In the genomic region with DNA sequence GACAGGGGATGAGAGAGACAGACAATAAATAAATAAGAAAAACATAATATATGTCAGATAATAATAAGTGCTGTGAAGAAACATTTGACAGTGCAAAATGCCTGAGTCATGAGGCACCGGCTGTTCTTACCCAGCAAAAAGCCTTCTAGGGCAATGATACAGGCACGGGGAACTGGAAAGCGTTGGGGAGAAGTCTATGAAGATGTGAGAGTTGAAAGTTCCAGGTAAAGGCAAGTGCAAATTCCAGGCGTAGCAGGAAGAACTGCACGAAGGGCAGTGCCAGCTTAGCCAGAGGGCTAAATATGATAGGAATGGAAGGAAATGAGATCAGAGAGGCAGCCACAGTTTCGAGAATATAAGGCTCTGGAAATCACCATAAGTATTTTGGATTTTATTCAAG, we compare ENCODE assay signal across 28 cellular contexts.
DNase-seq lines count a peak whose midpoint lies in the region; ATAC-seq and TF ChIP-seq lines count a peak whose summit lies in the region.
"Had no signal": no experiment of that assay in that cellular context is flagged by ENCODE, and none has a peak within 500 bp of the region (broad histone marks: within the 10 kb centered on the region; RNA-seq: fewer than 3 reads in every experiment).

No MANE protein-coding gene starts in this region.

- H3K79me2 ChIP-seq in parathyroid adenoma = peaks cover 7% of the 10 kb centered on the region

- TF ChIP-seq CTCF in parathyroid adenoma (IDR thresholded peaks at IDR 0.05) = no peak

- H3K9me3 ChIP-seq in parathyroid adenoma (ENCODE audit: control insufficient read depth, low read length) = no peaks in the 10 kb centered on the region
- H3K9me3 ChIP-seq: BLaER1 treated with 17β-estradiol and CSF1 and Interleukin-3, amounts not matched to agents 10 nM and 100 nM; upper lobe of right lung had no signal

- peaks cover 13% of the 10 kb centered on the region for H3K4me1 ChIP-seq in parathyroid adenoma
- H3K4me1 ChIP-seq: upper lobe of right lung had no signal

- H3K4me1 Mint-ChIP-seq in central memory CD8-positive, alpha-beta T cell = no peaks in the 10 kb centered on the region
- H3K4me1 Mint-ChIP-seq: activated naive CD8-positive, alpha-beta T cell treated with anti-CD3 and anti-CD28 coated beads for 36 hours; activated T-helper 17 cell treated with anti-CD3 and anti-CD28 coated beads, Interleukin-2, amount 50 U/mL, for 72 hours; nephron progenitor cell had no signal

- H3K4me3 Mint-ChIP-seq in central memory CD8-positive, alpha-beta T cell = no peak overlapping the region
- H3K4me3 Mint-ChIP-seq: activated naive CD8-positive, alpha-beta T cell treated with anti-CD3 and anti-CD28 coated beads for 36 hours; activated T-helper 17 cell treated with anti-CD3 and anti-CD28 coated beads, Interleukin-2, amount 50 U/mL, for 72 hours; HFFc6; nephron progenitor cell had no signal

- peaks cover 19% of the 10 kb centered on the region for H3K27me3 Mint-ChIP-seq in central memory CD8-positive, alpha-beta T cell

- no peak overlapping the region for H3K9ac ChIP-seq in parathyroid adenoma
- H3K9ac ChIP-seq: BLaER1 treated with 17β-estradiol and CSF1 and Interleukin-3, amounts not matched to agents 10 nM and 100 nM had no signal

- H2AFZ ChIP-seq in parathyroid adenoma = peak overlapping the region; percentile 65

- no peaks in the 10 kb centered on the region for H3K27me3 ChIP-seq in parathyroid adenoma (ENCODE audit: control insufficient read depth, insufficient read depth, low read length)
- H3K27me3 ChIP-seq: BLaER1 treated with 17β-estradiol and CSF1 and Interleukin-3, amounts not matched to agents 10 nM and 100 nM; upper lobe of right lung had no signal

- no peaks in the 10 kb centered on the region for H3K36me3 ChIP-seq in parathyroid adenoma (ENCODE audit: control insufficient read depth, insufficient read depth, low read length)
- H3K36me3 ChIP-seq: BLaER1 treated with 17β-estradiol and CSF1 and Interleukin-3, amounts not matched to agents 10 nM and 100 nM; upper lobe of right lung had no signal

- H3K27ac Mint-ChIP-seq in central memory CD8-positive, alpha-beta T cell (ENCODE audit: low read depth) = peak overlapping the region; percentile 32
- H3K27ac Mint-ChIP-seq: activated naive CD8-positive, alpha-beta T cell treated with anti-CD3 and anti-CD28 coated beads for 36 hours; activated T-helper 17 cell treated with anti-CD3 and anti-CD28 coated beads, Interleukin-2, amount 50 U/mL, for 72 hours; HFFc6; nephron progenitor cell had no signal

- H3K36me3 Mint-ChIP-seq in central memory CD8-positive, alpha-beta T cell (ENCODE audit: insufficient read depth) = no peaks in the 10 kb centered on the region
- H3K36me3 Mint-ChIP-seq: activated naive CD8-positive, alpha-beta T cell treated with anti-CD3 and anti-CD28 coated beads for 36 hours had no signal

- peak; percentile 39; the same call in 1 of the 3 replicates for ATAC-seq in SK-N-SH treated with all-trans-retinoic acid at 6 μM for 48 hours
- ATAC-seq in central memory CD8-positive, alpha-beta T cell (replicated peaks; ENCODE audit: extremely low read depth, poor library complexity, severe bottlenecking) = no peak
- ATAC-seq: activated T-helper 17 cell treated with anti-CD3 and anti-CD28 coated beads, Interleukin-2, amount 50 U/mL, for 72 hours; stimulated activated naive CD8-positive, alpha-beta T cell treated with anti-CD3 and anti-CD28 coated beads, Interleukin-15, Interleukin-2, amounts not matched to agents 100 U/mL and 50 U/mL, for 24 hours; upper lobe of right lung had no signal

- intact Hi-C loops in head of caudate nucleus (cut with DNase I) = no loop called here

- H3K27ac ChIP-seq in parathyroid adenoma = peak overlapping the region; percentile 30
- H3K27ac ChIP-seq: BLaER1 treated with 17β-estradiol and CSF1 and Interleukin-3, amounts not matched to agents 10 nM and 100 nM; upper lobe of right lung had no signal

- peak; percentile 22 for DNase-seq in HPDE6-E6E7 (ENCODE audit: extremely low spot score)
- no peak for DNase-seq in central memory CD8-positive, alpha-beta T cell (ENCODE audit: low spot score in 2 of 2)
- no peak for DNase-seq in activated effector memory CD4-positive, alpha-beta T cell treated with anti-CD3 and anti-CD28 coated beads, Interleukin-2, amount 50 U/mL, for 16 hours
- DNase-seq in activated effector memory CD4-positive, alpha-beta T cell treated with Interleukin-2 at 50 U/mL for 16 hours = no peak
- no peak for DNase-seq in NCI-H748 (lab: John Stamatoyannopoulos, UW; ENCODE audit: unreplicated experiment)
- DNase-seq in head of caudate nucleus = no peak
- DNase-seq: activated CD4-positive, alpha-beta T cell treated with anti-CD3 and anti-CD28 coated beads for 48 hours; activated naive CD8-positive, alpha-beta T cell treated with anti-CD3 and anti-CD28 coated beads for 36 hours; cerebellar nuclear complex; GOT3; HFFc6; hypothalamus; NCI-H1105 treated with DMSO at 0.1 percent for 48 hours; NCI-H2029; NCI-H2227 treated with DMSO at 0.1 percent for 48 hours; NCI-H526 treated with DMSO at 0.1 percent for 48 hours; nephron progenitor cell; SIG-M5; stimulated activated CD4-positive, alpha-beta T cell treated with anti-CD3 and anti-CD28 coated beads, Interleukin-2, amount 100 ng/mL, for 24 hours; stimulated activated naive CD8-positive, alpha-beta T cell treated with anti-CD3 and anti-CD28 coated beads, Interleukin-15, Interleukin-2, amounts not matched to agents 100 U/mL and 50 U/mL, for 24 hours; SW 1271; T-helper 9 cell; upper lobe of right lung had no signal

- no peaks in the 10 kb centered on the region for H3K9me3 Mint-ChIP-seq in central memory CD8-positive, alpha-beta T cell
- H3K9me3 Mint-ChIP-seq: activated naive CD8-positive, alpha-beta T cell treated with anti-CD3 and anti-CD28 coated beads for 36 hours; activated T-helper 17 cell treated with anti-CD3 and anti-CD28 coated beads, Interleukin-2, amount 50 U/mL, for 72 hours; HFFc6; nephron progenitor cell had no signal

- H3K4me3 ChIP-seq in parathyroid adenoma (ENCODE audit: low read depth, low read length) = no peak overlapping the region
- H3K4me3 ChIP-seq: BLaER1 treated with 17β-estradiol and CSF1 and Interleukin-3, amounts not matched to agents 10 nM and 100 nM; smooth muscle cell; upper lobe of right lung had no signal

- no peak overlapping the region for H3K4me2 ChIP-seq in parathyroid adenoma (ENCODE audit: low read length)
- H3K4me2 ChIP-seq: smooth muscle cell had no signal

TF ChIP-seq in SK-N-SH treated with all-trans-retinoic acid at 6 μM for 48 hours, 23 proteins besides CTCF, POLR2A, EP300 and RAD21 (continues in another document):
- TF ChIP-seq ZC3H10 (CRISPR knock-in tag; IDR thresholded peaks at IDR 0.05) = no peak
- TF ChIP-seq OSR1 (CRISPR knock-in tag; IDR thresholded peaks at IDR 0.05) = no peak
- no peak for TF ChIP-seq GLIS3 (CRISPR knock-in tag; IDR thresholded peaks at IDR 0.05)
- no peak for TF ChIP-seq SNAI2 (CRISPR knock-in tag; IDR thresholded peaks at IDR 0.05)
- TF ChIP-seq, protein P1, sequence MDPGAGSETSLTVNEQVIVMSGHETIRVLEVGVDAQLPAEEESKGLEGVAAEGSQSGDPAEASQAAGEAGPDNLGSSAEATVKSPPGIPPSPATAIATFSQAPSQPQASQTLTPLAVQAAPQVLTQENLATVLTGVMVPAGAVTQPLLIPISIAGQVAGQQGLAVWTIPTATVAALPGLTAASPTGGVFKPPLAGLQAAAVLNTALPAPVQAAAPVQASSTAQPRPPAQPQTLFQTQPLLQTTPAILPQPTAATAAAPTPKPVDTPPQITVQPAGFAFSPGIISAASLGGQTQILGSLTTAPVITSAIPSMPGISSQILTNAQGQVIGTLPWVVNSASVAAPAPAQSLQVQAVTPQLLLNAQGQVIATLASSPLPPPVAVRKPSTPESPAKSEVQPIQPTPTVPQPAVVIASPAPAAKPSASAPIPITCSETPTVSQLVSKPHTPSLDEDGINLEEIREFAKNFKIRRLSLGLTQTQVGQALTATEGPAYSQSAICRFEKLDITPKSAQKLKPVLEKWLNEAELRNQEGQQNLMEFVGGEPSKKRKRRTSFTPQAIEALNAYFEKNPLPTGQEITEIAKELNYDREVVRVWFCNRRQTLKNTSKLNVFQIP (CRISPR knock-in tag; IDR thresholded peaks at IDR 0.05; ENCODE audit: borderline replicate concordance, low read depth) = no peak
- no peak for TF ChIP-seq TOX (CRISPR knock-in tag; IDR thresholded peaks at IDR 0.05; ENCODE audit: borderline replicate concordance)
- TF ChIP-seq, protein P2, sequence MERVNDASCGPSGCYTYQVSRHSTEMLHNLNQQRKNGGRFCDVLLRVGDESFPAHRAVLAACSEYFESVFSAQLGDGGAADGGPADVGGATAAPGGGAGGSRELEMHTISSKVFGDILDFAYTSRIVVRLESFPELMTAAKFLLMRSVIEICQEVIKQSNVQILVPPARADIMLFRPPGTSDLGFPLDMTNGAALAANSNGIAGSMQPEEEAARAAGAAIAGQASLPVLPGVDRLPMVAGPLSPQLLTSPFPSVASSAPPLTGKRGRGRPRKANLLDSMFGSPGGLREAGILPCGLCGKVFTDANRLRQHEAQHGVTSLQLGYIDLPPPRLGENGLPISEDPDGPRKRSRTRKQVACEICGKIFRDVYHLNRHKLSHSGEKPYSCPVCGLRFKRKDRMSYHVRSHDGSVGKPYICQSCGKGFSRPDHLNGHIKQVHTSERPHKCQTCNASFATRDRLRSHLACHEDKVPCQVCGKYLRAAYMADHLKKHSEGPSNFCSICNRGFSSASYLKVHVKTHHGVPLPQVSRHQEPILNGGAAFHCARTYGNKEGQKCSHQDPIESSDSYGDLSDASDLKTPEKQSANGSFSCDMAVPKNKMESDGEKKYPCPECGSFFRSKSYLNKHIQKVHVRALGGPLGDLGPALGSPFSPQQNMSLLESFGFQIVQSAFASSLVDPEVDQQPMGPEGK (CRISPR knock-in tag; IDR thresholded peaks at IDR 0.05; ENCODE audit: borderline replicate concordance) = no peak
- TF ChIP-seq, protein P3, sequence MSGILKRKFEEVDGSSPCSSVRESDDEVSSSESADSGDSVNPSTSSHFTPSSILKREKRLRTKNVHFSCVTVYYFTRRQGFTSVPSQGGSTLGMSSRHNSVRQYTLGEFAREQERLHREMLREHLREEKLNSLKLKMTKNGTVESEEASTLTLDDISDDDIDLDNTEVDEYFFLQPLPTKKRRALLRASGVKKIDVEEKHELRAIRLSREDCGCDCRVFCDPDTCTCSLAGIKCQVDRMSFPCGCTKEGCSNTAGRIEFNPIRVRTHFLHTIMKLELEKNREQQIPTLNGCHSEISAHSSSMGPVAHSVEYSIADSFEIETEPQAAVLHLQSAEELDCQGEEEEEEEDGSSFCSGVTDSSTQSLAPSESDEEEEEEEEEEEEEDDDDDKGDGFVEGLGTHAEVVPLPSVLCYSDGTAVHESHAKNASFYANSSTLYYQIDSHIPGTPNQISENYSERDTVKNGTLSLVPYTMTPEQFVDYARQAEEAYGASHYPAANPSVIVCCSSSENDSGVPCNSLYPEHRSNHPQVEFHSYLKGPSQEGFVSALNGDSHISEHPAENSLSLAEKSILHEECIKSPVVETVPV (CRISPR knock-in tag; IDR thresholded peaks at IDR 0.05) = no peak
- TF ChIP-seq PPARA (CRISPR knock-in tag; IDR thresholded peaks at IDR 0.05; ENCODE audit: borderline replicate concordance) = no peak
- no peak for TF ChIP-seq RARB (CRISPR knock-in tag; IDR thresholded peaks at IDR 0.05)
- TF ChIP-seq ZNF8 (CRISPR knock-in tag; IDR thresholded peaks at IDR 0.05) = no peak
- no peak for TF ChIP-seq ISL1 (CRISPR knock-in tag; IDR thresholded peaks at IDR 0.05)
